In genomic region chr17:16100737-16101400, GRCh38 we compare ENCODE assay signal across 13 cellular contexts.
DNase-seq lines count a peak whose midpoint lies in the region; ATAC-seq, FAIRE-seq and TF ChIP-seq lines count a peak whose summit lies in the region.
"Had no signal": no experiment of that assay in that cellular context is flagged by ENCODE, and none has a peak within 500 bp of the region (broad histone marks: within the 10 kb centered on the region; RNA-seq: fewer than 3 reads in every experiment).

No MANE protein-coding gene starts in this region.

- H3K79me2 ChIP-seq in Karpas-422 (ENCODE audit: low read length) (peaks cover 29% of the 10 kb centered on the region), GM12878 (ENCODE audit: control insufficient read depth, insufficient read depth, low read length) (no peaks in the 10 kb centered on the region), HepG2 (ENCODE audit: insufficient read depth, low read length) (no peaks in the 10 kb centered on the region)

- H3K36me3 ChIP-seq in Karpas-422 (ENCODE audit: insufficient read depth, low read length): peaks cover 22% of the 10 kb centered on the region
- peaks cover 9 to 42% of the 10 kb centered on the region in 2 experiments for H3K36me3 ChIP-seq in GM12878 (ENCODE audit: control insufficient read depth in 2 of 2, insufficient read depth in 2 of 2, low read length in 1 of 2)
- H3K36me3 ChIP-seq in HepG2 (replicated peaks in 1 of 2; ENCODE audit: control insufficient read depth in 1 of 2, insufficient read depth in 2 of 2, low read length in 2 of 2): peaks cover 14 to 66% of the 10 kb centered on the region in 2 experiments

- H2AFZ ChIP-seq in Karpas-422 (ENCODE audit: low read length) (no peak overlapping the region), GM12878 (ENCODE audit: control insufficient read depth, low read depth, low read length) (no peak overlapping the region), HepG2 (ENCODE audit: low read length) (no peak overlapping the region)

- 99% methylated on average over 8 of the region's 8 CpGs for WGBS in GM12878 (ENCODE audit: insufficient coverage, insufficient replicate concordance, low lambda C conversion rate, missing lambda C conversion rate)
- 92% methylated on average over 8 of the region's 8 CpGs for WGBS in HepG2 (ENCODE audit: low lambda C conversion rate)

- BruUV-seq in GM12878 (replicated peaks; lab: Mats Ljungman, UMichigan) (no TSS peak), HepG2 (replicated peaks; lab: Mats Ljungman, UMichigan) (no TSS peak)

- TF ChIP-seq POLR2A in GM12878 (IDR thresholded peaks at IDR 0.05; ENCODE audit: low read depth, low read length) (no peak), HepG2 (IDR thresholded peaks at IDR 0.05; ENCODE audit: insufficient read depth in 1 of 2, low read depth in 2 of 2, low read length in 2 of 2) (no peak)

- intact Hi-C loops in GM12878 (cut with micrococcal nuclease; ENCODE audit: unreplicated experiment): no loop called here
- intact Hi-C loops in HepG2 (cut with micrococcal nuclease; ENCODE audit: unreplicated experiment): no loop called here

- SMC1A ChIA-PET in GM12878 (lab: Charles Lee; ENCODE audit: uncharacterized antibody, unreplicated experiment): no interaction called here

- POLR2A ChIA-PET in GM12878 (lab: Charles Lee) (no interaction called here), HepG2 (lab: Yijun Ruan, JAX) (no interaction called here)

- TF ChIP-seq RAD21 in GM12878 (IDR thresholded peaks at IDR 0.05; ENCODE audit: insufficient read depth, low read depth, low read length): 0 out of 2 replicates have a peak, but pooled peaks have one; percentile 4
- TF ChIP-seq RAD21 in HepG2 (CRISPR knock-in tag; IDR thresholded peaks at IDR 0.05): no peak

- no peak for FAIRE-seq in GM12878 (lab: Jason Lieb, UNC)
- no peak for FAIRE-seq in HepG2 (lab: Jason Lieb, UNC)

- in situ Hi-C loops in GM12878 (cut with MboI) (no loop called here), HepG2 (cut with HindIII; ENCODE audit: extremely low pct_ligation_motif_present, low pct_unique_long_range_greater_than_20kb) (no loop called here)

- TF ChIP-seq EP300 in GM12878 (IDR thresholded peaks at IDR 0.05; ENCODE audit: borderline replicate concordance in 1 of 2, control insufficient read depth in 1 of 2, low read depth in 2 of 2, low read length in 2 of 2) (no peak), HepG2 (IDR thresholded peaks at IDR 0.05; ENCODE audit: low read depth in 2 of 2, low read length in 2 of 2) (no peak), HepG2 (CRISPR knock-in tag; IDR thresholded peaks at IDR 0.05; ENCODE audit: borderline replicate concordance) (no peak)

- CTCF ChIA-PET in GM12878 (lab: Yijun Ruan, JAX) (no interaction called here), HepG2 (lab: Yijun Ruan, JAX; ENCODE audit: low intra/inter-chr PET ratio, low total read pairs) (no interaction called here)

- H3K4me2 ChIP-seq in Karpas-422 (ENCODE audit: low read depth, low read length, poor library complexity, severe bottlenecking) (no peak overlapping the region), GM12878 (ENCODE audit: control insufficient read depth, insufficient read depth) (no peak overlapping the region), HepG2 (ENCODE audit: low read depth, low read length) (no peak overlapping the region)

- H3K4me1 ChIP-seq in Karpas-422 (ENCODE audit: low read length) (peaks cover 3% of the 10 kb centered on the region), GM12878 (ENCODE audit: control insufficient read depth, insufficient read depth, low read length) (no peaks in the 10 kb centered on the region), HepG2 (ENCODE audit: insufficient read depth, low read length) (peaks cover 16% of the 10 kb centered on the region)

- H3K9me3 ChIP-seq in Karpas-422 (ENCODE audit: low read length) (no peaks in the 10 kb centered on the region), GM12878 (replicated peaks; ENCODE audit: control insufficient read depth, insufficient read depth, low read length) (no peaks in the 10 kb centered on the region), HepG2 (ENCODE audit: low read length) (no peaks in the 10 kb centered on the region)
- H3K9me3 ChIP-seq: gastrocnemius medialis, transverse colon had no signal

- H3K27me3 ChIP-seq in Karpas-422 (ENCODE audit: low read length): no peaks in the 10 kb centered on the region
- H3K27me3 ChIP-seq in GM12878 (replicated peaks in 1 of 2; ENCODE audit: control insufficient read depth in 2 of 2, insufficient read depth in 2 of 2, low read length in 1 of 2): no peaks in the 10 kb centered on the region
- no peaks in the 10 kb centered on the region for H3K27me3 ChIP-seq in HepG2 (ENCODE audit: control insufficient read depth in 1 of 2, insufficient read depth in 2 of 2, low read length in 2 of 2)
- H3K27me3 ChIP-seq: gastrocnemius medialis, transverse colon had no signal

- H3K9ac ChIP-seq in Karpas-422 (ENCODE audit: low read length): no peak overlapping the region
- no peak overlapping the region for H3K9ac ChIP-seq in GM12878 (ENCODE audit: control insufficient read depth, insufficient read depth, low read length)
- H3K9ac ChIP-seq in HepG2 (ENCODE audit: insufficient read depth, low read depth, low read length): no peak overlapping the region

- RAD21 ChIA-PET in GM12878 (lab: Charles Lee; ENCODE audit: unreplicated experiment): no interaction called here

- H3K9me2 ChIP-seq in Karpas-422 (replicated peaks; ENCODE audit: insufficient read depth, low read length): no peaks in the 10 kb centered on the region

- H3K27ac ChIP-seq in Karpas-422 (ENCODE audit: low read length) (no peak overlapping the region), GM12878 (ENCODE audit: control insufficient read depth, insufficient read depth) (no peak overlapping the region), HepG2 (ENCODE audit: extremely low read length, insufficient read depth, low read length) (no peak overlapping the region)
- H3K27ac ChIP-seq: gastrocnemius medialis, transverse colon had no signal

- no peak overlapping the region for H3K4me3 ChIP-seq in Karpas-422 (ENCODE audit: low read length)
- no peak overlapping the region for H3K4me3 ChIP-seq in GM12878
- no peak overlapping the region for H3K4me3 ChIP-seq in HepG2 (replicated peaks in 1 of 3; ENCODE audit: insufficient read depth in 1 of 3, low read depth in 2 of 3, low read length in 3 of 3)
- H3K4me3 ChIP-seq: gastrocnemius medialis, transverse colon had no signal

- DNase-seq in NCI-H1694 (lab: John Stamatoyannopoulos, UW) (peak; percentile 5), NCI-H1694 treated with DMSO at 0.1 percent for 48 hours (lab: John Stamatoyannopoulos, UW) (no peak), Karpas-422 (peak; percentile 82), GM12878 (ENCODE audit: low read depth, low spot score) (no peak), HepG2 (ENCODE audit: low spot score) (no peak), T-helper 1 cell (no peak), nucleus accumbens (lab: John Stamatoyannopoulos, UW) (no peak)
- DNase-seq: activated CD4-positive, CD25-positive, alpha-beta regulatory T cell treated with anti-CD3 and anti-CD28 coated beads, Interleukin-2, amount 50 U/mL, for 72 hours; activated T-cell treated with anti-CD3 and anti-CD28 coated beads, Interleukin-2, amount 50 U/mL, for 1 hour; gastrocnemius medialis; NCI-H2081; transverse colon had no signal

- ATAC-seq in GM12878 (no peak), HepG2 (peak; percentile 48; the same call in 2 of the 3 replicates), GM18517 (IDR thresholded peaks at IDR 0.05; ENCODE audit: unreplicated experiment) (no peak)
- ATAC-seq: gastrocnemius medialis had no signal

- H4K20me1 ChIP-seq in Karpas-422 (ENCODE audit: insufficient read depth, low read depth, low read length) (no peaks in the 10 kb centered on the region), GM12878 (ENCODE audit: control insufficient read depth, insufficient read depth) (no peaks in the 10 kb centered on the region), HepG2 (ENCODE audit: insufficient read depth, low read length) (no peaks in the 10 kb centered on the region)

- TF ChIP-seq CTCF in GM12878 (IDR thresholded peaks at IDR 0.05 in 2 of 3, conservative IDR thresholded peaks at IDR 0.05 in 1 of 3; ENCODE audit: control insufficient read depth in 2 of 3, extremely low read depth in 1 of 3, insufficient read depth in 1 of 3, low read depth in 3 of 3, low read length in 3 of 3) (no peak; a peak in 1 of 6 replicates), HepG2 (CRISPR knock-in tag; IDR thresholded peaks at IDR 0.05) (peak; percentile 24)

TF ChIP-seq in GM12878, 131 proteins besides CTCF, POLR2A, EP300 and RAD21:
- no peak for TF ChIP-seq ZNF24 (IDR thresholded peaks at IDR 0.05)
- no peak for TF ChIP-seq MEF2A (IDR thresholded peaks at IDR 0.05; ENCODE audit: insufficient read depth, low read depth, low read length)
- no peak for TF ChIP-seq JUNB (IDR thresholded peaks at IDR 0.05)
- TF ChIP-seq, protein P1, sequence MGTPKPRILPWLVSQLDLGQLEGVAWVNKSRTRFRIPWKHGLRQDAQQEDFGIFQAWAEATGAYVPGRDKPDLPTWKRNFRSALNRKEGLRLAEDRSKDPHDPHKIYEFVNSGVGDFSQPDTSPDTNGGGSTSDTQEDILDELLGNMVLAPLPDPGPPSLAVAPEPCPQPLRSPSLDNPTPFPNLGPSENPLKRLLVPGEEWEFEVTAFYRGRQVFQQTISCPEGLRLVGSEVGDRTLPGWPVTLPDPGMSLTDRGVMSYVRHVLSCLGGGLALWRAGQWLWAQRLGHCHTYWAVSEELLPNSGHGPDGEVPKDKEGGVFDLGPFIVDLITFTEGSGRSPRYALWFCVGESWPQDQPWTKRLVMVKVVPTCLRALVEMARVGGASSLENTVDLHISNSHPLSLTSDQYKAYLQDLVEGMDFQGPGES (IDR thresholded peaks at IDR 0.05): no peak
- TF ChIP-seq ZNF207 (IDR thresholded peaks at IDR 0.05; ENCODE audit: borderline replicate concordance): no peak

TF ChIP-seq in HepG2, 621 proteins besides CTCF, POLR2A, EP300 and RAD21 (continues in another document):
- TF ChIP-seq ZNF598 (CRISPR knock-in tag; IDR thresholded peaks at IDR 0.05; ENCODE audit: borderline replicate concordance) (no peak), STAG1 (CRISPR knock-in tag; IDR thresholded peaks at IDR 0.05) (no peak), ZNF136 (CRISPR knock-in tag; IDR thresholded peaks at IDR 0.05; ENCODE audit: low read depth) (no peak), ZNF891 (CRISPR knock-in tag; IDR thresholded peaks at IDR 0.05) (no peak)

Comparison
In these comparisons a context has a peak if more than half of its experiments do, and no peak if none do; other contexts are left out.
1. DNase-seq: peak in NCI-H1694 (single experiment) and Karpas-422 (single experiment); none in NCI-H1694 treated with DMSO at 0.1 percent for 48 hours (single experiment), GM12878 (single experiment), HepG2 (single experiment), T-helper 1 cell (0 of 5) and nucleus accumbens (0 of 56).